Comparison of ENCODE assay signal across 1 cellular context in genomic region chr9:121568541-121569265, GRCh38.
TF ChIP-seq lines count a peak whose summit lies in the region.

No MANE protein-coding gene starts in this region.

TF ChIP-seq in HCT116, 20 proteins besides CTCF, POLR2A, EP300 and RAD21 (continued from another document):
- TF ChIP-seq REST (IDR thresholded peaks at IDR 0.05; ENCODE audit: low read depth) (no peak), EGR1 (IDR thresholded peaks at IDR 0.05; ENCODE audit: low read depth) (no peak), ZNF274 (IDR thresholded peaks at IDR 0.05; ENCODE audit: low read depth, low read length) (no peak), JUND (IDR thresholded peaks at IDR 0.05) (no peak), ZFX (IDR thresholded peaks at IDR 0.05) (no peak), CBX3 (IDR thresholded peaks at IDR 0.05; ENCODE audit: low read depth) (no peak), POLR2AphosphoS5 (IDR thresholded peaks at IDR 0.05; ENCODE audit: low read depth, low read length) (no peak), YY1 (IDR thresholded peaks at IDR 0.05; ENCODE audit: extremely low read depth, insufficient replicate concordance, low read depth, low read length) (no peak), TCF7L2 (IDR thresholded peaks at IDR 0.05; ENCODE audit: borderline replicate concordance, extremely low read depth, insufficient read depth, insufficient read length) (no peak)
